In genomic region chr9:35687972-35688557, GRCh38 we compare ENCODE assay signal across 1 cellular context.
TF ChIP-seq lines count a peak whose summit lies in the region.

No MANE protein-coding gene starts in this region.

TF ChIP-seq in endothelial cell of umbilical vein, 7 proteins besides CTCF, POLR2A, EP300 and RAD21:
- TF ChIP-seq FOS (IDR thresholded peaks at IDR 0.05; ENCODE audit: borderline replicate concordance, insufficient read depth, low read length): no peak
- no peak for TF ChIP-seq MYC (IDR thresholded peaks at IDR 0.05; ENCODE audit: low read depth, low read length)
- no peak for TF ChIP-seq EZH2 (IDR thresholded peaks at IDR 0.05; ENCODE audit: borderline replicate concordance, low read depth, low read length, severe bottlenecking)
- no peak for TF ChIP-seq GATA2 (IDR thresholded peaks at IDR 0.05; ENCODE audit: insufficient read depth, insufficient read length, low read depth, low read length)
- no peak for TF ChIP-seq JUN (IDR thresholded peaks at IDR 0.05; ENCODE audit: borderline replicate concordance, insufficient read depth, insufficient read length, low read depth)
- no peak for TF ChIP-seq MAX (IDR thresholded peaks at IDR 0.05; ENCODE audit: insufficient read depth, insufficient read length)
- no peak for TF ChIP-seq POLR2AphosphoS5 (IDR thresholded peaks at IDR 0.05; ENCODE audit: insufficient read depth, low read depth, low read length)
TF ChIP-seq in endothelial cell of umbilical vein: peak in this region for 0.
